In the genomic region with DNA sequence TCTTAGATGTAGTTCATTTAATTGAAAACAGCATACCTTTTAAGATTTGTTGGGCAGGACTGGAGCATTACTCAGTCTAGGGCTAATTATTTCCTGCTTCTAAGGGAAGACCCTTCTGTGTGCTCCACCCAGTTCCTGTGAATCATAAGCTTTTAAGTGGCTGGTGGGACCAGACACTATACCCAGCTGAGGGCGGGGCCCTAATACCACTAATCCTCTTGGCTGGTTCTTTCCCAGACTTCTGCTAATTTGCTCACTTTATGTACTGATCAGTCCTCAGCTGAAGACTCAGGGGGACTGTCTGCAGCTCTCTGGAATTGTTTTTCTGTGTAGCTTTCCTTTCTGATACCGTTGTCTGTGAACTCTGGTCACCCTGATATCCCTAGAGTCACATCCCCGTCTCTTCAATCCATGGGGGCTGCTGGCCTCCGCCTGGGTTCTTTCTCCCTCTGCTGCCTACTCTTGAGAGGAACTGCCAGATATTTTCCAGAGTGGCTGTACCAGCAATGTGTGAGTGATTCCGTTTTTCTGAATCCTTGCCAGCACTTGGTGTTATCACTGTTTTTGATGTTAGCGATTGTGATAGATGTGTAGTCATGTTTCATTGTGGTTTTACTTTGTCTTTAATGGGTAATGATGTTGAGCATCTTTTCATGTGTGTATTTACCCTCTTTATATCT, we compare ENCODE assay signal across 8 cellular contexts. TPM values are rescaled to one million over a fixed set of nuclear protein-coding genes. Genes with fewer than 3 reads are reported as not detected.
DNase-seq lines count a peak whose midpoint lies in the region; ATAC-seq and TF ChIP-seq lines count a peak whose summit lies in the region.

No MANE protein-coding gene starts in this region.

- H3K9me3 Mint-ChIP-seq in CD8-positive, alpha-beta T cell = no peaks in the 10 kb centered on the region

- peaks cover 62% of the 10 kb centered on the region for H3K36me3 Mint-ChIP-seq in CD8-positive, alpha-beta T cell

- CTCF ChIA-PET in CD8-positive, alpha-beta T cell (lab: Charles Lee) = interaction anchor here (0.7 to 1.2 kb wide), 3 partner anchors 23 to 59 kb away, joined by 3 to 4 read pairs (median 4); partner anchors contain the start of gene METTL23

- no peaks in the 10 kb centered on the region for H3K27me3 Mint-ChIP-seq in CD8-positive, alpha-beta T cell (ENCODE audit: low read depth)

- intact Hi-C loops in CD8-positive, alpha-beta T cell (cut with DNase I, micrococcal nuclease) = loop anchor here (1.0 kb wide), 3 partner anchors 20 to 47 kb away; partner anchors contain the start of genes SRSF2 (in 2 of the 2), JMJD6 (in 1 of the 2) and METTL23 (in 1 of the 2)

- H3K4me1 Mint-ChIP-seq in CD8-positive, alpha-beta T cell (ENCODE audit: low read depth) = peaks cover 20% of the 10 kb centered on the region

- no peaks in the 10 kb centered on the region for H3K9me3 ChIP-seq in CD8-positive, alpha-beta T cell (ENCODE audit: low read length)

- H3K27ac ChIP-seq in CD8-positive, alpha-beta T cell (ENCODE audit: low read depth, low read length) = peak overlapping the region; percentile 60
- H3K27ac ChIP-seq in foreskin keratinocyte = peak overlapping the region; percentile 85

- peaks cover 4% of the 10 kb centered on the region for H3K36me3 ChIP-seq in CD8-positive, alpha-beta T cell (ENCODE audit: insufficient read depth, low read length)

- peak in 6 of 7 experiments; percentile 32 to 75 (median 58) for DNase-seq in CD8-positive, alpha-beta T cell
- DNase-seq in NCI-H82 (lab: John Stamatoyannopoulos, UW) = peak; percentile 97
- peak; percentile 33 for DNase-seq in activated T-cell treated with anti-CD3 and anti-CD28 coated beads for 4 hours
- peak; percentile 77 to 89 for DNase-seq in foreskin keratinocyte
- peak in 2 of 3 experiments; percentile 31 for DNase-seq in stimulated activated CD4-positive, alpha-beta T cell treated with anti-CD3 and anti-CD28 coated beads, TNF-alpha, amount 100 ng/mL, for 24 hours (ENCODE audit: low read depth in 3 of 3)

- no peak for TF ChIP-seq CTCF in CD8-positive, alpha-beta T cell (IDR thresholded peaks at IDR 0.05)
- peak; percentile 50 for TF ChIP-seq CTCF in foreskin keratinocyte (conservative IDR thresholded peaks at IDR 0.05)

- POLR2A ChIA-PET in CD8-positive, alpha-beta T cell (lab: Charles Lee) = interaction anchor here (0.9 to 1.0 kb wide), 4 partner anchors 11 to 45 kb away, joined by 3 to 6 read pairs (median 5); partner anchors contain the start of gene SRSF2

- H3K4me3 Mint-ChIP-seq in CD8-positive, alpha-beta T cell = peak overlapping the region; percentile 70

- peak; percentile 88 for ATAC-seq in CD8-positive, alpha-beta T cell
- peak; percentile 96 for ATAC-seq in foreskin keratinocyte
- no peak for ATAC-seq in HG03342 (IDR thresholded peaks at IDR 0.05; ENCODE audit: unreplicated experiment)
- no peak for ATAC-seq in GM18498 (IDR thresholded peaks at IDR 0.05; ENCODE audit: unreplicated experiment)
- ATAC-seq in GM21737 (IDR thresholded peaks at IDR 0.05; ENCODE audit: unreplicated experiment) = no peak

- H3K27ac Mint-ChIP-seq in CD8-positive, alpha-beta T cell = peak overlapping the region; percentile 97

- no peaks in the 10 kb centered on the region for H3K27me3 ChIP-seq in CD8-positive, alpha-beta T cell (ENCODE audit: insufficient read depth, low read length)
- H3K27me3 ChIP-seq in foreskin keratinocyte = no peaks in the 10 kb centered on the region

- peak overlapping the region; percentile 30 for H3K4me3 ChIP-seq in CD8-positive, alpha-beta T cell (ENCODE audit: low read depth, low read length)

- peaks cover 11% of the 10 kb centered on the region for H3K4me1 ChIP-seq in CD8-positive, alpha-beta T cell (ENCODE audit: insufficient read depth, low read length)
- H3K4me1 ChIP-seq in foreskin keratinocyte = no peaks in the 10 kb centered on the region

RNA-seq across cellular contexts. Expression of gene MFSD11, which starts 35.1 kb away (rescaled TPM):
- 10 to 100 TPM; 28.6 to 34.4 TPM for total RNA-seq in CD8-positive, alpha-beta T cell
- total RNA-seq in foreskin keratinocyte = 13.8 and 16.3 TPM in 2 replicates
- polyA plus RNA-seq in foreskin keratinocyte = 9.1 and 10.1 TPM in 2 replicates

RNA-seq across cellular contexts. Expression of gene SRSF2, which starts 35.9 kb away (rescaled TPM):
- total RNA-seq in CD8-positive, alpha-beta T cell = 100 to 1,000 TPM; 621 to 637 TPM
- total RNA-seq in foreskin keratinocyte = 280 and 282 TPM in 2 replicates
- polyA plus RNA-seq in foreskin keratinocyte = 228 and 247 TPM in 2 replicates

RNA-seq across cellular contexts. Expression of gene METTL23, which starts 46.3 kb away (rescaled TPM):
- total RNA-seq in CD8-positive, alpha-beta T cell = 10 to 100 TPM; 40.3 to 43.1 TPM
- 28.7 and 29.3 TPM in 2 replicates for total RNA-seq in foreskin keratinocyte
- 35.8 and 37.8 TPM in 2 replicates for polyA plus RNA-seq in foreskin keratinocyte

RNA-seq across cellular contexts. Expression of gene JMJD6, which starts 46.6 kb away (rescaled TPM):
- total RNA-seq in CD8-positive, alpha-beta T cell = 100 to 1,000 TPM; 316 to 336 TPM
- 26.1 and 31.0 TPM in 2 replicates for total RNA-seq in foreskin keratinocyte
- polyA plus RNA-seq in foreskin keratinocyte = 27.3 and 32.3 TPM in 2 replicates

Comparison
In these comparisons a context has a peak if more than half of its experiments do, and no peak if none do; other contexts are left out.
1. ATAC-seq: peak in CD8-positive, alpha-beta T cell (single experiment) and foreskin keratinocyte (single experiment); none in HG03342 (single experiment), GM18498 (single experiment) and GM21737 (single experiment).
2. DNase-seq: peak in every context shown above with its lines; median percentile 97 in NCI-H82; 83 in foreskin keratinocyte; 58 in CD8-positive, alpha-beta T cell; 33 in activated T-cell treated with anti-CD3 and anti-CD28 coated beads for 4 hours; 31 in stimulated activated CD4-positive, alpha-beta T cell treated with anti-CD3 and anti-CD28 coated beads, TNF-alpha, amount 100 ng/mL, for 24 hours.